1 cellular context compared by ENCODE assay signal in genomic region chr18:79519751-79520472, GRCh38.
TF ChIP-seq lines count a peak whose summit lies in the region.

No MANE protein-coding gene starts in this region.

TF ChIP-seq in K562, 482 proteins besides CTCF, POLR2A, EP300 and RAD21 (continued from another document):
- TF ChIP-seq USF1 (CRISPR knock-in tag; IDR thresholded peaks at IDR 0.05): no peak
- TF ChIP-seq CHD2 (IDR thresholded peaks at IDR 0.05; ENCODE audit: low read depth, low read length): no peak
- no peak for TF ChIP-seq ZNF76 (CRISPR knock-in tag; IDR thresholded peaks at IDR 0.05; ENCODE audit: borderline replicate concordance)
- TF ChIP-seq IRF1 (CRISPR knock-in tag; IDR thresholded peaks at IDR 0.05; ENCODE audit: borderline replicate concordance): no peak
- TF ChIP-seq SMAD4 (CRISPR knock-in tag; conservative IDR thresholded peaks at IDR 0.05): 0 out of 2 replicates have a peak, but pooled peaks have one; percentile 36
- TF ChIP-seq GABPA (tag; conservative IDR thresholded peaks at IDR 0.05; ENCODE audit: low read depth): no peak
- peak; percentile 34 for TF ChIP-seq NFIC (IDR thresholded peaks at IDR 0.05)
- no peak for TF ChIP-seq FOXO4 (CRISPR knock-in tag; IDR thresholded peaks at IDR 0.05)
- TF ChIP-seq KLF6 (CRISPR knock-in tag; IDR thresholded peaks at IDR 0.05; ENCODE audit: borderline replicate concordance): no peak
- peak; percentile 49; the same call in 1 of the 2 replicates for TF ChIP-seq TAL1 (IDR thresholded peaks at IDR 0.05)
- no peak for TF ChIP-seq IRF9 (tag; IDR thresholded peaks at IDR 0.05)
- no peak for TF ChIP-seq CREB5 (CRISPR knock-in tag; IDR thresholded peaks at IDR 0.05)
- TF ChIP-seq POLR2G (IDR thresholded peaks at IDR 0.05; ENCODE audit: low read depth, low read length): peak; percentile 62
- TF ChIP-seq MXD1 (CRISPR knock-in tag; IDR thresholded peaks at IDR 0.05; ENCODE audit: borderline replicate concordance, poor library complexity, severe bottlenecking): no peak
- TF ChIP-seq NONO (IDR thresholded peaks at IDR 0.05; ENCODE audit: low read depth in 2 of 2, low read length in 1 of 2): no peak
- TF ChIP-seq RERE (CRISPR knock-in tag; IDR thresholded peaks at IDR 0.05; ENCODE audit: borderline replicate concordance): no peak
- TF ChIP-seq MCM5 (IDR thresholded peaks at IDR 0.05; ENCODE audit: low read depth): no peak
- TF ChIP-seq PTRF (tag; IDR thresholded peaks at IDR 0.05): no peak
- no peak for TF ChIP-seq ARHGAP35 (IDR thresholded peaks at IDR 0.05; ENCODE audit: partially characterized antibody)
- no peak for TF ChIP-seq ARNT (IDR thresholded peaks at IDR 0.05)
- no peak for TF ChIP-seq XRCC5 (IDR thresholded peaks at IDR 0.05; ENCODE audit: low read depth, low read length)
- TF ChIP-seq SAP30 (IDR thresholded peaks at IDR 0.05; ENCODE audit: borderline replicate concordance, insufficient read depth, low read depth, low read length, poor library complexity, severe bottlenecking): no peak
- no peak for TF ChIP-seq MCM2 (IDR thresholded peaks at IDR 0.05; ENCODE audit: low read depth)
- TF ChIP-seq ZKSCAN3 (CRISPR knock-in tag; IDR thresholded peaks at IDR 0.05): no peak
- no peak for TF ChIP-seq E4F1 (CRISPR knock-in tag; IDR thresholded peaks at IDR 0.05; ENCODE audit: borderline replicate concordance)
- peak; percentile 78 for TF ChIP-seq TCF3 (CRISPR knock-in tag; IDR thresholded peaks at IDR 0.05)
- no peak for TF ChIP-seq RBM15 (IDR thresholded peaks at IDR 0.05; ENCODE audit: insufficient read depth, low read length)
- TF ChIP-seq KDM4B (IDR thresholded peaks at IDR 0.05; ENCODE audit: borderline replicate concordance in 2 of 2, low read depth in 1 of 2): no peak
- TF ChIP-seq MTA2 (IDR thresholded peaks at IDR 0.05; ENCODE audit: low read depth): no peak
- peak; percentile 37; the same call in 1 of the 2 replicates for TF ChIP-seq NCOR1 (IDR thresholded peaks at IDR 0.05)
